ENCODE assay signal across 8 cellular contexts in the genomic region with DNA sequence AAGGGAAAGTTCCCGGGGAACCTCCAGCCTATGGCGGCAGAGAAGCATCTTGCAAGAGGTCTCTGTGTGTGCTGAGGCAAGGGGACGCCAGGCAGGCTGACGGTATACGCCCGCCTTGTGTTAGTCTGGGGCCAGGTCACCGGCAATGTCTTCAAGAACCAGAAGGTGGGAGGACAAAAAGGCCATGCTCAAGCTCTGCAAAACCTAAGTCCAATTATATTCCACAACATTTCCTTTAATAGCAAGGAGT. TPM values are rescaled to one million over a fixed set of nuclear protein-coding genes. Genes with fewer than 3 reads are reported as not detected.
DNase-seq lines count a peak whose midpoint lies in the region; ATAC-seq, FAIRE-seq and TF ChIP-seq lines count a peak whose summit lies in the region.

No MANE protein-coding gene starts in this region.

- H4K8ac ChIP-seq in mesendoderm (ENCODE audit: low read depth, low read length) = no peak overlapping the region

- no peak overlapping the region for H2AK5ac ChIP-seq in mesendoderm (ENCODE audit: low read length)

- H3K4me2 ChIP-seq in mesendoderm (ENCODE audit: low read length) = peak overlapping the region; percentile 97

- no peak overlapping the region for H2BK15ac ChIP-seq in mesendoderm (replicated peaks; ENCODE audit: low read depth)

- no peak for ATAC-seq in GM21723 (IDR thresholded peaks at IDR 0.05; ENCODE audit: unreplicated experiment)

- no peak overlapping the region for H2BK120ac ChIP-seq in mesendoderm (ENCODE audit: low read depth, low read length)

- H3K23ac ChIP-seq in mesendoderm (ENCODE audit: low read length) = no peak overlapping the region

- H2BK5ac ChIP-seq in mesendoderm (ENCODE audit: low read length) = no peak overlapping the region

- intact Hi-C loops in ascending aorta (cut with DNase I) = loop anchor here (1.0 to 10.0 kb wide), 9 partner anchors 21 to 419 kb away; a partner anchor contains a TSS

- peak overlapping the region; percentile 90 for H3K9ac ChIP-seq in mesendoderm (ENCODE audit: low read length)

- no peak for TF ChIP-seq CTCF in BE2C (IDR thresholded peaks at IDR 0.05; ENCODE audit: low read depth, low read length)
- TF ChIP-seq CTCF in HFFc6 (IDR thresholded peaks at IDR 0.05) = no peak
- TF ChIP-seq CTCF in ascending aorta (IDR thresholded peaks at IDR 0.05) = no peak

- no peak overlapping the region for H4K5ac ChIP-seq in mesendoderm (ENCODE audit: low read length)

- H3K27ac Mint-ChIP-seq in HFFc6 = peak overlapping the region; percentile 90

- peak overlapping the region; percentile 97 for H3K4me3 Mint-ChIP-seq in HFFc6

- H3K4ac ChIP-seq in mesendoderm (ENCODE audit: low read depth, low read length) = no peak overlapping the region

- FAIRE-seq in urothelium cell line (lab: Jason Lieb, UNC) = no peak

- no peak overlapping the region for H3K18ac ChIP-seq in mesendoderm (ENCODE audit: low read length)

- H3K4me1 Mint-ChIP-seq in HFFc6 (ENCODE audit: low read depth) = peaks cover 36% of the 10 kb centered on the region

- H3K9me3 ChIP-seq in BE2C = no peaks in the 10 kb centered on the region
- H3K9me3 ChIP-seq in ascending aorta = no peaks in the 10 kb centered on the region

- no peaks in the 10 kb centered on the region for H3K27me3 Mint-ChIP-seq in HFFc6 (ENCODE audit: insufficient read depth)

- H3K4me1 ChIP-seq in BE2C (no peaks in the 10 kb centered on the region), ascending aorta (peaks cover 0 to 20% of the 10 kb centered on the region in 2 donors), mesendoderm (ENCODE audit: control insufficient read depth, low read depth, low read length) (peaks cover 3% of the 10 kb centered on the region)

- peaks cover 21% of the 10 kb centered on the region for H3K79me1 ChIP-seq in mesendoderm (ENCODE audit: low read length)

- H3K79me2 ChIP-seq in mesendoderm (ENCODE audit: control insufficient read depth, insufficient read depth, low read length) = peaks cover 31% of the 10 kb centered on the region

- peaks cover 17% of the 10 kb centered on the region for H3K36me3 Mint-ChIP-seq in HFFc6 (ENCODE audit: low read depth)

- no peak for DNase-seq in BE2C
- DNase-seq in HFFc6 = no peak
- no peak for DNase-seq in ascending aorta (ENCODE audit: low spot score in 2 of 2)
- no peak for DNase-seq in mesendoderm
- DNase-seq in stimulated activated naive CD4-positive, alpha-beta T cell treated with Interleukin-2 at 50 U/mL for 16 hours (lab: John Stamatoyannopoulos, UW) = no peak
- no peak for DNase-seq in urothelium cell line (ENCODE audit: low spot score)
- no peak for DNase-seq in SW 1271 (lab: John Stamatoyannopoulos, UW)

- no peaks in the 10 kb centered on the region for H3K9me3 Mint-ChIP-seq in HFFc6

- H3K27me3 ChIP-seq in BE2C (no peaks in the 10 kb centered on the region), ascending aorta (no peaks in the 10 kb centered on the region), mesendoderm (ENCODE audit: insufficient read depth, low read length, poor library complexity) (no peaks in the 10 kb centered on the region)

- peaks cover 27% of the 10 kb centered on the region for H3K36me3 ChIP-seq in BE2C
- peaks cover 23 to 26% of the 10 kb centered on the region in 2 donors for H3K36me3 ChIP-seq in ascending aorta
- H3K36me3 ChIP-seq in mesendoderm (ENCODE audit: control insufficient read depth, insufficient read depth, low read length) = no peaks in the 10 kb centered on the region

- H3K4me3 ChIP-seq in BE2C (ENCODE audit: low read depth, low read length) (peak overlapping the region; percentile 100), ascending aorta (peak overlapping the region; percentile 73 to 87), mesendoderm (ENCODE audit: low read length) (peak overlapping the region; percentile 81)

- WGBS in mesendoderm (ENCODE audit: extremely low coverage, insufficient coverage, low lambda C conversion rate) = no CpG with 5 or more reads among the region's 7 CpGs

- H3K27ac ChIP-seq in ascending aorta (peak overlapping the region; percentile 87 to 91), mesendoderm (ENCODE audit: low read depth, low read length) (peak overlapping the region; percentile 95)

- H3K56ac ChIP-seq in mesendoderm (ENCODE audit: low read length) = peak overlapping the region; percentile 99

RNA-seq across cellular contexts. Expression of a gene that starts 0.3 kb away (rescaled TPM):
- 29.9 TPM for polyA plus RNA-seq in BE2C (2012; ENCODE audit: insufficient read depth, insufficient read length, low read depth)
- total RNA-seq in HFFc6 (2021; fragmentation: NEBNext Ultra II Directional; extraction: Animal tissue kit (Norgen Biotek cat#: 25700)) = 10 to 100 TPM; 15.0 to 24.5 (median 17.5) TPM
- 12.2 TPM for total RNA-seq in ascending aorta
- polyA plus RNA-seq in mesendoderm (2013, experiment 1 of 2) = 9.6 TPM
- polyA plus RNA-seq in mesendoderm (2013, experiment 2 of 2) = 8.2 TPM

RNA-seq across cellular contexts. Expression of a gene that starts 0.5 kb away (rescaled TPM):
- polyA plus RNA-seq in BE2C (2012; ENCODE audit: insufficient read depth, insufficient read length, low read depth) = 27.3 TPM
- 10 to 100 TPM; 13.0 to 16.3 (median 14.7) TPM for total RNA-seq in HFFc6 (2021; fragmentation: NEBNext Ultra II Directional; extraction: Animal tissue kit (Norgen Biotek cat#: 25700))
- 11.6 TPM for total RNA-seq in ascending aorta
- polyA plus RNA-seq in mesendoderm (2013, experiment 1 of 2) = 8.5 TPM
- polyA plus RNA-seq in mesendoderm (2013, experiment 2 of 2) = 9.0 TPM

RNA-seq across cellular contexts. Expression of a gene that starts 15.0 kb away (rescaled TPM):
- polyA plus RNA-seq in BE2C (2012; ENCODE audit: insufficient read depth, insufficient read length, low read depth) = 5.0 TPM
- 1 to 10 TPM in 5 of 6 experiments, under 1 TPM in 1; 0.85 to 2.6 (median 1.4) TPM for total RNA-seq in HFFc6 (2021; fragmentation: NEBNext Ultra II Directional; extraction: Animal tissue kit (Norgen Biotek cat#: 25700))
- total RNA-seq in ascending aorta = 7.5 TPM
- polyA plus RNA-seq in mesendoderm (2013, experiment 1 of 2) = 0.91 TPM
- 0.99 TPM for polyA plus RNA-seq in mesendoderm (2013, experiment 2 of 2)

RNA-seq across cellular contexts. Expression of a gene that starts 20.8 kb away (rescaled TPM):
- polyA plus RNA-seq in BE2C (2012; ENCODE audit: insufficient read depth, insufficient read length, low read depth) = 349 TPM
- total RNA-seq in HFFc6 (2021; fragmentation: NEBNext Ultra II Directional; extraction: Animal tissue kit (Norgen Biotek cat#: 25700)) = 100 to 1,000 TPM; 123 to 184 (median 130) TPM
- total RNA-seq in ascending aorta = 227 TPM
- polyA plus RNA-seq in mesendoderm (2013, experiment 1 of 2) = 106 TPM
- 104 TPM for polyA plus RNA-seq in mesendoderm (2013, experiment 2 of 2)

RNA-seq across cellular contexts. Expression of a gene that starts 34.4 kb away (rescaled TPM):
- polyA plus RNA-seq in BE2C (2012; ENCODE audit: insufficient read depth, insufficient read length, low read depth) = 77.0 TPM
- 10 to 100 TPM; 56.8 to 64.8 (median 59.4) TPM for total RNA-seq in HFFc6 (2021; fragmentation: NEBNext Ultra II Directional; extraction: Animal tissue kit (Norgen Biotek cat#: 25700))
- 85.8 TPM for total RNA-seq in ascending aorta
- 38.4 TPM for polyA plus RNA-seq in mesendoderm (2013, experiment 1 of 2)
- polyA plus RNA-seq in mesendoderm (2013, experiment 2 of 2) = 38.4 TPM
